ENCODE assay signal across 9 cellular contexts in genomic region chr1:220485791-220486190, GRCh38. TPM values are rescaled to one million over a fixed set of nuclear protein-coding genes. Genes with fewer than 3 reads are reported as not detected.
"Had no signal": no experiment of that assay in that cellular context is flagged by ENCODE, and none has a peak within 500 bp of the region (broad histone marks: within the 10 kb centered on the region; RNA-seq: fewer than 3 reads in every experiment).

No MANE protein-coding gene starts in this region.

- ATAC-seq: HCT116 had no signal

- H3K9me3 ChIP-seq: HAP-1 had no signal

- H3K4me3 ChIP-seq: GM23248, HAP-1, K562 had no signal

- H3K27ac ChIP-seq: GM23248 had no signal

- H2AFZ ChIP-seq: GM23248 had no signal

- H3K36me3 ChIP-seq: HAP-1 had no signal

- DNase-seq: GM23248, GOT3, H7, HFFc6, IMR-90 had no signal

- H3K4me1 ChIP-seq: HAP-1 had no signal

RNA-seq across cellular contexts. Expression of gene MARK1, which starts 42.1 kb away (rescaled TPM):
- total RNA-seq: HFFc6, HT-29, IMR-90, K562 had no signal
- polyA plus RNA-seq: IMR-90, K562 had no signal
